20 cellular contexts compared by ENCODE assay signal in genomic region chr9:136453326-136453725, GRCh38.
"Had no signal": no experiment of that assay in that cellular context is flagged by ENCODE, and none has a peak within 500 bp of the region (broad histone marks: within the 10 kb centered on the region; RNA-seq: fewer than 3 reads in every experiment).

No MANE protein-coding gene starts in this region.

- H3K27me3 ChIP-seq: dorsolateral prefrontal cortex, esophagus muscularis mucosa, gastrocnemius medialis, heart right ventricle, neutrophil, spleen had no signal

- H3K9me3 ChIP-seq: esophagus muscularis mucosa, gastrocnemius medialis, heart right ventricle, neutrophil, spleen had no signal

- H3K27me3 Mint-ChIP-seq: naive B cell, type B pancreatic cell had no signal

- ATAC-seq: gastrocnemius medialis, sciatic nerve had no signal

- H3K4me1 Mint-ChIP-seq: naive B cell, nephron had no signal

- H3K4me3 ChIP-seq: dorsolateral prefrontal cortex, esophagus muscularis mucosa, gastrocnemius medialis, heart right ventricle, spleen had no signal

- DNase-seq: cortex of kidney; dorsolateral prefrontal cortex; effector CD8-positive, alpha-beta T cell; gastrocnemius medialis; heart right ventricle; hypothalamus; kidney glomerular epithelial cell; mesendoderm; naive B cell; spleen; stimulated activated CD4-positive, alpha-beta T cell treated with anti-CD3 and anti-CD28 coated beads, Interleukin-15, amount 100 ng/mL, for 24 hours; stimulated activated CD4-positive, alpha-beta T cell treated with anti-CD3 and anti-CD28 coated beads, Interleukin-1b, Interleukin-23, amount 100 ng/mL, for 48 hours; stimulated activated CD4-positive, alpha-beta T cell treated with anti-CD3 and anti-CD28 coated beads, Interleukin-4, amount 100 ng/mL, for 4 hours; stimulated activated naive CD4-positive, alpha-beta T cell treated with Interleukin-2 at 50 U/mL for 16 hours had no signal

- H3K27ac Mint-ChIP-seq: nephron, type B pancreatic cell had no signal

- H3K9me3 Mint-ChIP-seq: naive B cell, nephron, type B pancreatic cell had no signal

- H3K27ac ChIP-seq: dorsolateral prefrontal cortex, epithelial cell of prostate, esophagus muscularis mucosa, gastrocnemius medialis, heart right ventricle, neutrophil, spleen had no signal

- H3K4me3 Mint-ChIP-seq: naive B cell, nephron, type B pancreatic cell had no signal

- H3K4me1 ChIP-seq: esophagus muscularis mucosa, gastrocnemius medialis, heart right ventricle, spleen had no signal
